ENCODE assay signal across 18 cellular contexts in the genomic region with DNA sequence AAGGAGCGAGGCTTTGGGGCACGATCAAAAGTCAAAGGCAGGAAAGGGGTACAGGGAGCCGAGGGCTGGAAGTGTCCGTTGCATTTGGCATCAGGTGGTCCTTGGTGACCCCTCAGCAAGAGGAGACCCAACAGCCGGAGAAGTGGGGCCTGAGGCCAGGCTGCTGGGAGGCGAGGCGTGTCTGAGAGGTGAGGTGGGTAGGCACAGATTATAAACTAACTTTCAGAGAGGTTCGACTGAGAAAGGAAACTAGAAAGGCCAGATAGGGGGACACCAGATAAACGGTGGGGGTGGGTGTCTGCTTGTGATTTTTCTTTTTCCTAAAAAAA. TPM values are rescaled to one million over a fixed set of nuclear protein-coding genes. Genes with fewer than 3 reads are reported as not detected.
DNase-seq lines count a peak whose midpoint lies in the region; ATAC-seq and TF ChIP-seq lines count a peak whose summit lies in the region.
"Had no signal": no experiment of that assay in that cellular context is flagged by ENCODE, and none has a peak within 500 bp of the region (broad histone marks: within the 10 kb centered on the region; RNA-seq: fewer than 3 reads in every experiment).

No MANE protein-coding gene starts in this region.

- TF ChIP-seq EP300 in sigmoid colon (IDR thresholded peaks at IDR 0.05), result no peak

- no peaks in the 10 kb centered on the region for H3K9me3 ChIP-seq in BLaER1 treated with 17β-estradiol and CSF1 and Interleukin-3, amounts not matched to agents 10 nM and 100 nM (replicated peaks in 1 of 11)
- no peaks in the 10 kb centered on the region for H3K9me3 ChIP-seq in sigmoid colon

- CTCF ChIA-PET in RWPE1 (lab: Yijun Ruan, JAX), result no interaction called here

- POLR2A ChIA-PET in RWPE1 (lab: Yijun Ruan, JAX; ENCODE audit: low non-redundant PET), result no interaction called here

- H3K4me3 ChIP-seq in BLaER1 treated with 17β-estradiol and CSF1 and Interleukin-3, amounts not matched to agents 10 nM and 100 nM, result peak overlapping the region in 8 of 10 experiments; percentile 37 to 73 (median 55); a peak in 15 of 20 replicates
- H3K4me3 ChIP-seq in fibroblast of pulmonary artery (replicated peaks; ENCODE audit: low read depth, low read length) (peak overlapping the region; percentile 61), sigmoid colon (peak overlapping the region in 3 of 4 donors; percentile 17 to 30 (median 18))

- intact Hi-C loops in sigmoid colon (cut with DNase I), result no loop called here

- WGBS in sigmoid colon, 2 donors, result 81 to 88% methylated on average over 9 of the region's 9 CpGs

- peaks cover 71 to 100% (median 90%) of the 10 kb centered on the region in 10 experiments for H3K4me1 ChIP-seq in BLaER1 treated with 17β-estradiol and CSF1 and Interleukin-3, amounts not matched to agents 10 nM and 100 nM
- H3K4me1 ChIP-seq in sigmoid colon, result peaks cover 0 to 3% (median 0%) of the 10 kb centered on the region in 4 donors

- H3K27ac ChIP-seq in BLaER1 treated with 17β-estradiol and CSF1 and Interleukin-3, amounts not matched to agents 10 nM and 100 nM, result peak overlapping the region in 10 of 11 experiments; percentile 54 to 78 (median 70); a peak in 20 of 22 replicates
- H3K27ac ChIP-seq in RWPE1 (peak overlapping the region; percentile 98), sigmoid colon (peak overlapping the region in 3 of 4 donors; percentile 10 to 76 (median 27))

- peaks cover 0 to 62% (median 0%) of the 10 kb centered on the region in 11 experiments; a peak in 11 of 22 replicates for H3K36me3 ChIP-seq in BLaER1 treated with 17β-estradiol and CSF1 and Interleukin-3, amounts not matched to agents 10 nM and 100 nM
- no peaks in the 10 kb centered on the region for H3K36me3 ChIP-seq in sigmoid colon

- ATAC-seq in GM21576 (IDR thresholded peaks at IDR 0.05; ENCODE audit: unreplicated experiment), result no peak
- ATAC-seq: left colon had no signal

- peaks cover 0 to 46% (median 0%) of the 10 kb centered on the region in 11 experiments; a peak in 2 of 22 replicates for H4K20me1 ChIP-seq in BLaER1 treated with 17β-estradiol and CSF1 and Interleukin-3, amounts not matched to agents 10 nM and 100 nM

- DNase-seq in RWPE1 (ENCODE audit: low spot score) (no peak), fibroblast of pulmonary artery (ENCODE audit: low read depth) (no peak), sigmoid colon (no peak), DMS53 treated with DMSO at 0.1 percent for 48 hours (lab: John Stamatoyannopoulos, UW; ENCODE audit: unreplicated experiment) (no peak), NCI-H1694 (lab: John Stamatoyannopoulos, UW) (no peak)
- no peak for DNase-seq in effector CD4-positive, alpha-beta T cell
- DNase-seq: activated CD4-positive, alpha-beta T cell treated with anti-CD3 and anti-CD28 coated beads, Interleukin-2, amount 50 U/mL, for 48 hours; activated effector memory CD4-positive, alpha-beta T cell treated with anti-CD3 and anti-CD28 coated beads, Interleukin-2, amount 50 U/mL, for 16 hours; AML-193; DND-41; glutamatergic neuron; left colon; NCI-H1930; NCI-H69; T-helper 9 cell had no signal

- H3K27me3 ChIP-seq in BLaER1 treated with 17β-estradiol and CSF1 and Interleukin-3, amounts not matched to agents 10 nM and 100 nM, result no peaks in the 10 kb centered on the region
- no peaks in the 10 kb centered on the region for H3K27me3 ChIP-seq in sigmoid colon

- TF ChIP-seq CTCF in RWPE1 (conservative IDR thresholded peaks at IDR 0.05; ENCODE audit: low read depth) (no peak), fibroblast of pulmonary artery (IDR thresholded peaks at IDR 0.05; ENCODE audit: low read length, missing control alignments) (no peak), sigmoid colon (IDR thresholded peaks at IDR 0.05) (no peak)

- H3K9ac ChIP-seq in BLaER1 treated with 17β-estradiol and CSF1 and Interleukin-3, amounts not matched to agents 10 nM and 100 nM, result peak overlapping the region; percentile 26 to 78 (median 59); a peak in 17 of 22 replicates

- H3K4me2 ChIP-seq in BLaER1 treated with 17β-estradiol and CSF1 and Interleukin-3, amounts not matched to agents 10 nM and 100 nM, result peak overlapping the region; percentile 68 to 98 (median 93)

- no peak for TF ChIP-seq POLR2A in sigmoid colon (IDR thresholded peaks at IDR 0.05)

RNA-seq across cellular contexts. Expression of gene PECAM1, which starts 3.6 kb away (rescaled TPM):
- total RNA-seq in sigmoid colon, result 10 to 100 TPM; 36.0 to 60.9 (median 44.3) TPM
- 10 to 100 TPM in 1 of 3 donors, 1 to 10 TPM in 2; 3.6 to 39.0 (median 4.9) TPM for polyA plus RNA-seq in sigmoid colon
- polyA plus RNA-seq: neural cell had no signal

Comparison
In these comparisons a context has a peak if more than half of its experiments do, and no peak if none do; other contexts are left out.
1. H3K27ac ChIP-seq: peak in every context shown above with its lines; median percentile 98 in RWPE1; 70 in BLaER1 treated with 17β-estradiol and CSF1 and Interleukin-3, amounts not matched to agents 10 nM and 100 nM; 27 in sigmoid colon.